17 cellular contexts compared by ENCODE assay signal in genomic region chr5:39437469-39437868, GRCh38. TPM values are rescaled to one million over a fixed set of nuclear protein-coding genes. Genes with fewer than 3 reads are reported as not detected.
DNase-seq lines count a peak whose midpoint lies in the region; ATAC-seq and TF ChIP-seq lines count a peak whose summit lies in the region.
"Had no signal": no experiment of that assay in that cellular context is flagged by ENCODE, and none has a peak within 500 bp of the region (broad histone marks: within the 10 kb centered on the region; RNA-seq: fewer than 3 reads in every experiment).

No MANE protein-coding gene starts in this region.

- no peaks in the 10 kb centered on the region for H3K9me3 Mint-ChIP-seq in Caco-2 (ENCODE audit: unreplicated experiment)

- H3K4me3 Mint-ChIP-seq in Caco-2 (ENCODE audit: unreplicated experiment), result peak overlapping the region; percentile 17

- CTCF ChIA-PET in Caco-2 (lab: Charles Lee), result interaction anchor here (1.3 kb wide), 1 partner anchor 13 kb away, joined by 6 read pairs; the partner anchor contains the start of gene DAB2

- peak overlapping the region; percentile 56 for H3K27ac Mint-ChIP-seq in Caco-2 (ENCODE audit: unreplicated experiment)

- intact Hi-C loops in Caco-2 (cut with micrococcal nuclease; ENCODE audit: unreplicated experiment) (loop anchor here (1.0 kb wide), 1 partner anchor 10 kb away; no protein-coding TSS in a partner anchor), mucosa of descending colon (cut with DNase I, micrococcal nuclease) (no loop called here)

- no TSS peak for BruUV-seq in Caco-2 (replicated peaks; lab: Mats Ljungman, UMichigan)

- no peaks in the 10 kb centered on the region for H3K27me3 Mint-ChIP-seq in Caco-2 (ENCODE audit: insufficient read depth, unreplicated experiment)

- H3K36me3 Mint-ChIP-seq in Caco-2 (ENCODE audit: insufficient read depth, unreplicated experiment), result no peaks in the 10 kb centered on the region

- H3K4me1 ChIP-seq in Caco-2, result peaks cover 53% of the 10 kb centered on the region
- H3K4me1 ChIP-seq in mucosa of descending colon (ENCODE audit: low read depth), result peaks cover 11% of the 10 kb centered on the region

- H3K27me3 ChIP-seq in Caco-2 (replicated peaks; ENCODE audit: control insufficient read depth, insufficient read depth, low read length), result no peaks in the 10 kb centered on the region
- H3K27me3 ChIP-seq: upper lobe of left lung had no signal

- peak; percentile 97 for ATAC-seq in mucosa of descending colon

- TF ChIP-seq CTCF in Caco-2 (IDR thresholded peaks at IDR 0.05; ENCODE audit: insufficient read depth in 1 of 2, low read depth in 1 of 2, low read length in 1 of 2, severe bottlenecking in 1 of 2, unreplicated experiment in 1 of 2), result no peak
- no peak for TF ChIP-seq CTCF in mucosa of descending colon (IDR thresholded peaks at IDR 0.05)

- POLR2A ChIA-PET in Caco-2 (lab: Charles Lee), result interaction anchor here (1.0 to 1.4 kb wide), 2 partner anchors 13 to 14 kb away, joined by 8 read pairs; partner anchors contain the start of gene DAB2

- H3K4me3 ChIP-seq in Caco-2 (ENCODE audit: low read depth, low read length) (no peak overlapping the region), mucosa of descending colon (no peak overlapping the region)
- H3K4me3 ChIP-seq: upper lobe of left lung had no signal

- H3K36me3 ChIP-seq in Caco-2 (ENCODE audit: control insufficient read depth, insufficient read depth, low read length) (no peaks in the 10 kb centered on the region), mucosa of descending colon (ENCODE audit: low read depth) (no peaks in the 10 kb centered on the region)
- H3K36me3 ChIP-seq: upper lobe of left lung had no signal

- H3K9me3 ChIP-seq in Caco-2 (no peaks in the 10 kb centered on the region), mucosa of descending colon (no peaks in the 10 kb centered on the region)
- H3K9me3 ChIP-seq: SK-N-SH, upper lobe of left lung had no signal

- peaks cover 7% of the 10 kb centered on the region for H3K4me1 Mint-ChIP-seq in Caco-2 (ENCODE audit: low read depth, unreplicated experiment)

- DNase-seq in Caco-2 (peak; percentile 71), HT1080 (ENCODE audit: low read depth) (peak; percentile 30), dermis blood vessel endothelial cell (peak; percentile 57), mucosa of descending colon (peak in 1 of 3 donors; percentile 75), hippocampal formation (lab: John Stamatoyannopoulos, UW) (no peak), NCI-H524 (lab: John Stamatoyannopoulos, UW) (no peak)
- no peak for DNase-seq in activated CD4-positive, alpha-beta T cell treated with anti-CD3 and anti-CD28 coated beads, Interleukin-2, amount 50 U/mL, for 1 hour
- DNase-seq in activated CD4-positive, CD25-positive, alpha-beta regulatory T cell treated with anti-CD3 and anti-CD28 coated beads, Interleukin-2, amount 50 U/mL, for 72 hours, result no peak
- DNase-seq: amniotic stem cell; DMS 273 treated with DMSO at 0.1 percent for 48 hours; GOT3; IMR-90; NCI-H1436 treated with DMSO at 0.1 percent for 48 hours; nucleus accumbens; SK-N-SH; stimulated activated CD4-positive, alpha-beta T cell treated with anti-CD3 and anti-CD28 coated beads, Interleukin-12 subunit alpha, Interleukin-12 subunit beta, amount 100 ng/mL, for 4 hours; upper lobe of left lung had no signal

RNA-seq across cellular contexts. Expression of gene DAB2, which starts 12.7 kb away (rescaled TPM):
- total RNA-seq in Caco-2 (2022) (133 and 135 TPM in 2 replicates), dermis blood vessel endothelial cell (118 and 129 TPM in 2 replicates), mucosa of descending colon (10 to 100 TPM; 55.7 to 75.1 (median 65.8) TPM)
- 8.8 and 10.6 TPM in 2 replicates for total RNA-seq in HT1080 (2014; rRNA removed; shearing (Covaris generic))
- polyA plus RNA-seq in HT1080 (2015; cell fraction: cytosol; rRNA removed), result 21.1 and 28.7 TPM in 2 replicates
- 41.1 and 44.3 TPM in 2 replicates for polyA plus RNA-seq in HT1080 (2015; cell fraction: nucleus; rRNA removed)

Comparison
In these comparisons a context has a peak if more than half of its experiments do, and no peak if none do; other contexts are left out.
1. DNase-seq: peak in Caco-2 (2 of 2), HT1080 (single experiment) and dermis blood vessel endothelial cell (single experiment); none in activated CD4-positive, alpha-beta T cell treated with anti-CD3 and anti-CD28 coated beads, Interleukin-2, amount 50 U/mL, for 1 hour (single experiment), activated CD4-positive, CD25-positive, alpha-beta regulatory T cell treated with anti-CD3 and anti-CD28 coated beads, Interleukin-2, amount 50 U/mL, for 72 hours (single experiment), hippocampal formation (0 of 2) and NCI-H524 (0 of 2).